In the genomic region with DNA sequence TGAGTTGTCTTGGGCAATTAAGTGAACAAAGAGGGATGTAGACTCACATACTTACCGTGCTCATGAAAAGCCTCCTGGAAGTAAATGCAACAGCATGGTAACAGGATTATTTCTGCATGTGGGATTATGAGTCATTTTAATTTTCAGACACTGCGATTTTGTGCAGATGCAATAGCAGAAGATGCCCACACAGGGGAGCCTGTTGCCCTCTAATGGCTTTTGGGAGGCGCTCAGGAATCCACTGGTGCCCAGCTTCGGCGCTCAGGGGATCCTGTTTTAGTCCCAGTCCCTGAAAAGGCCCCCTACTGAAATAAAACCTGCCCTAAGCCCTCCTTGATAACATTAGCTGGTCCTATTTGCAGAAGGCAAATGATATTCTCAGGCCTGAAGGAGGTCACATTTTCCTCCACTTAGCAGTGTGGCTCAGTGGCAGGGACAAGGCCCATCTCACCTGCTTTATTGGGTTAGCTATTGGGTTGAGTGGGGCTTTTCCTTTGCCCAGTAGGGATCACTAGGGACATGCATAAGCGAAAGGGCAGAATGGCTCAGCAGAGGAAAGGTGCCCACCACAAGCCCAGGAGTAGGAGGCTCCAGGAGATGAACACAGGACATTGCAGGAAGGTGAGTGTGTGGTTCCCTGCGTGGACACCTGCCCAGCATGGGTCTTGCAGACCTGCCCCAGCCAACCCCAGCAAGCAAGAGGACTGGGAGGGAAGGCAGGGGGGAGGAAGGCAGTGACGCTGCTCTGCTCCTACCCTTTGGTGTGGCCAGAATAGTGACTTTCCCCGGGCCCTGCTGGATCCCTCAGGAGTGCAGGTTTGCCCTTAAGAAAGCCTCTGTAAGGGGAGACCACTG, we compare ENCODE assay signal across 1 cellular context.
TF ChIP-seq lines count a peak whose summit lies in the region.

No MANE protein-coding gene starts in this region.

TF ChIP-seq in liver, 16 proteins besides CTCF, POLR2A, EP300 and RAD21 (continued from another document):
- TF ChIP-seq, protein P1, sequence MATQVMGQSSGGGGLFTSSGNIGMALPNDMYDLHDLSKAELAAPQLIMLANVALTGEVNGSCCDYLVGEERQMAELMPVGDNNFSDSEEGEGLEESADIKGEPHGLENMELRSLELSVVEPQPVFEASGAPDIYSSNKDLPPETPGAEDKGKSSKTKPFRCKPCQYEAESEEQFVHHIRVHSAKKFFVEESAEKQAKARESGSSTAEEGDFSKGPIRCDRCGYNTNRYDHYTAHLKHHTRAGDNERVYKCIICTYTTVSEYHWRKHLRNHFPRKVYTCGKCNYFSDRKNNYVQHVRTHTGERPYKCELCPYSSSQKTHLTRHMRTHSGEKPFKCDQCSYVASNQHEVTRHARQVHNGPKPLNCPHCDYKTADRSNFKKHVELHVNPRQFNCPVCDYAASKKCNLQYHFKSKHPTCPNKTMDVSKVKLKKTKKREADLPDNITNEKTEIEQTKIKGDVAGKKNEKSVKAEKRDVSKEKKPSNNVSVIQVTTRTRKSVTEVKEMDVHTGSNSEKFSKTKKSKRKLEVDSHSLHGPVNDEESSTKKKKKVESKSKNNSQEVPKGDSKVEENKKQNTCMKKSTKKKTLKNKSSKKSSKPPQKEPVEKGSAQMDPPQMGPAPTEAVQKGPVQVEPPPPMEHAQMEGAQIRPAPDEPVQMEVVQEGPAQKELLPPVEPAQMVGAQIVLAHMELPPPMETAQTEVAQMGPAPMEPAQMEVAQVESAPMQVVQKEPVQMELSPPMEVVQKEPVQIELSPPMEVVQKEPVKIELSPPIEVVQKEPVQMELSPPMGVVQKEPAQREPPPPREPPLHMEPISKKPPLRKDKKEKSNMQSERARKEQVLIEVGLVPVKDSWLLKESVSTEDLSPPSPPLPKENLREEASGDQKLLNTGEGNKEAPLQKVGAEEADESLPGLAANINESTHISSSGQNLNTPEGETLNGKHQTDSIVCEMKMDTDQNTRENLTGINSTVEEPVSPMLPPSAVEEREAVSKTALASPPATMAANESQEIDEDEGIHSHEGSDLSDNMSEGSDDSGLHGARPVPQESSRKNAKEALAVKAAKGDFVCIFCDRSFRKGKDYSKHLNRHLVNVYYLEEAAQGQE (IDR thresholded peaks at IDR 0.05) = no peak
